ENCODE assay signal across 23 cellular contexts in genomic region chr5:53882637-53883036, GRCh38.
DNase-seq lines count a peak whose midpoint lies in the region; ATAC-seq and TF ChIP-seq lines count a peak whose summit lies in the region.
"Had no signal": no experiment of that assay in that cellular context is flagged by ENCODE, and none has a peak within 500 bp of the region (broad histone marks: within the 10 kb centered on the region; RNA-seq: fewer than 3 reads in every experiment).

No MANE protein-coding gene starts in this region.

- H3K9me3 Mint-ChIP-seq in dendritic cell treated with granulocyte-macrophage colony-stimulating factor and Interleukin-4, amounts not matched to agents 40 ng/mL and 50 ng/mL, for 4 days = no peaks in the 10 kb centered on the region
- H3K9me3 Mint-ChIP-seq: activated B cell treated with CpG ODN at 0.5 μM for 24 hours; activated CD4-positive, alpha-beta memory T cell treated with anti-CD3 and anti-CD28 coated beads for 36 hours; activated naive CD4-positive, alpha-beta T cell treated with anti-CD3 and anti-CD28 coated beads, Interleukin-2, amount 10 ng/mL, durations not matched to agents 7 days and 5 days had no signal

- DNase-seq in AG08396 (ENCODE audit: low spot score) (peak; percentile 33), HCEC 1CT (peak; percentile 23), smooth muscle cell (lab: John Stamatoyannopoulos, UW; ENCODE audit: unreplicated experiment) (no peak), NCI-H1105 treated with DMSO at 0.1 percent for 48 hours (lab: John Stamatoyannopoulos, UW) (no peak), testis (no peak)
- DNase-seq: activated B cell treated with CpG ODN at 0.5 μM for 24 hours; activated CD4-positive, alpha-beta memory T cell treated with anti-CD3 and anti-CD28 coated beads for 36 hours; activated naive CD4-positive, alpha-beta T cell treated with anti-CD3 and anti-CD28 coated beads, Interleukin-2, amount 10 ng/mL, durations not matched to agents 7 days and 5 days; aorta; Calu3; cerebellar nuclear complex; effector memory CD4-positive, alpha-beta T cell; esophagus squamous epithelium; heart left ventricle; NCI-H1092; NCI-H2081 treated with DMSO at 0.1 percent for 48 hours; NCI-H524; occipital lobe had no signal

- TF ChIP-seq POLR2A in testis (IDR thresholded peaks at IDR 0.05) = no peak

- peaks cover 20% of the 10 kb centered on the region for H3F3A ChIP-seq in smooth muscle cell (ENCODE audit: low read depth)

- no peaks in the 10 kb centered on the region for H4K20me1 ChIP-seq in smooth muscle cell (ENCODE audit: low read depth)
- H4K20me1 ChIP-seq: BLaER1 had no signal

- no peak overlapping the region for H3K4me2 ChIP-seq in smooth muscle cell
- H3K4me2 ChIP-seq: BLaER1 had no signal

- no peak overlapping the region; the same call in 1 of the 2 replicates for H3K9ac ChIP-seq in iPS-20b (ENCODE audit: low read depth, low read length)
- H3K9ac ChIP-seq in smooth muscle cell (ENCODE audit: low read depth) = no peak overlapping the region
- H3K9ac ChIP-seq: BLaER1 had no signal

- peak overlapping the region; percentile 22 for H3K4me3 ChIP-seq in iPS-20b (ENCODE audit: low read length)
- H3K4me3 ChIP-seq in smooth muscle cell = no peak overlapping the region
- no peak overlapping the region for H3K4me3 ChIP-seq in testis
- H3K4me3 ChIP-seq: BLaER1, esophagus squamous epithelium, heart left ventricle, SK-N-MC had no signal

- H3K27ac Mint-ChIP-seq in dendritic cell treated with granulocyte-macrophage colony-stimulating factor and Interleukin-4, amounts not matched to agents 40 ng/mL and 50 ng/mL, for 4 days = peak overlapping the region; percentile 75
- H3K27ac Mint-ChIP-seq: activated B cell treated with CpG ODN at 0.5 μM for 24 hours; activated CD4-positive, alpha-beta memory T cell treated with anti-CD3 and anti-CD28 coated beads for 36 hours; activated naive CD4-positive, alpha-beta T cell treated with anti-CD3 and anti-CD28 coated beads, Interleukin-2, amount 10 ng/mL, durations not matched to agents 7 days and 5 days had no signal

- H3K36me3 ChIP-seq in iPS-20b (ENCODE audit: insufficient read depth, low read depth, low read length) (no peaks in the 10 kb centered on the region), smooth muscle cell (ENCODE audit: low read depth) (no peaks in the 10 kb centered on the region), testis (ENCODE audit: low read depth, missing control alignments) (no peaks in the 10 kb centered on the region)
- H3K36me3 ChIP-seq: BLaER1, esophagus squamous epithelium had no signal

- H3K4me1 Mint-ChIP-seq in dendritic cell treated with granulocyte-macrophage colony-stimulating factor and Interleukin-4, amounts not matched to agents 40 ng/mL and 50 ng/mL, for 4 days (ENCODE audit: low read depth) = peaks cover 22% of the 10 kb centered on the region
- H3K4me1 Mint-ChIP-seq: activated B cell treated with CpG ODN at 0.5 μM for 24 hours; activated naive CD4-positive, alpha-beta T cell treated with anti-CD3 and anti-CD28 coated beads, Interleukin-2, amount 10 ng/mL, durations not matched to agents 7 days and 5 days had no signal

- H3K27me3 Mint-ChIP-seq in dendritic cell treated with granulocyte-macrophage colony-stimulating factor and Interleukin-4, amounts not matched to agents 40 ng/mL and 50 ng/mL, for 4 days = no peaks in the 10 kb centered on the region
- H3K27me3 Mint-ChIP-seq: activated B cell treated with CpG ODN at 0.5 μM for 24 hours; activated CD4-positive, alpha-beta memory T cell treated with anti-CD3 and anti-CD28 coated beads for 36 hours; activated naive CD4-positive, alpha-beta T cell treated with anti-CD3 and anti-CD28 coated beads, Interleukin-2, amount 10 ng/mL, durations not matched to agents 7 days and 5 days had no signal

- TF ChIP-seq CTCF in smooth muscle cell (IDR thresholded peaks at IDR 0.05; ENCODE audit: borderline replicate concordance, insufficient read depth, poor library complexity, severe bottlenecking) = no peak
- TF ChIP-seq CTCF in testis (IDR thresholded peaks at IDR 0.05) = no peak

- H3K4me1 ChIP-seq in iPS-20b (ENCODE audit: insufficient read depth, low read length) (peaks cover 49% of the 10 kb centered on the region), smooth muscle cell (ENCODE audit: low read depth) (peaks cover 36% of the 10 kb centered on the region), testis (no peaks in the 10 kb centered on the region)
- H3K4me1 ChIP-seq: esophagus squamous epithelium, heart left ventricle had no signal

- no peak overlapping the region for H2AFZ ChIP-seq in smooth muscle cell (ENCODE audit: low read depth)

- no peaks in the 10 kb centered on the region for H3K79me2 ChIP-seq in smooth muscle cell (ENCODE audit: low read depth)

- H3K9me3 ChIP-seq in iPS-20b (ENCODE audit: insufficient read depth, low read depth, low read length) = no peaks in the 10 kb centered on the region
- no peaks in the 10 kb centered on the region for H3K9me3 ChIP-seq in smooth muscle cell (replicated peaks; ENCODE audit: low read depth)
- no peaks in the 10 kb centered on the region for H3K9me3 ChIP-seq in testis
- H3K9me3 ChIP-seq: BLaER1, esophagus squamous epithelium, heart left ventricle had no signal

- intact Hi-C loops in dendritic cell treated with granulocyte-macrophage colony-stimulating factor and Interleukin-4, amounts not matched to agents 40 ng/mL and 50 ng/mL, for 4 days (cut with micrococcal nuclease) = no loop called here
- intact Hi-C loops in testis (cut with DNase I; ENCODE audit: low total_unique reads) = no loop called here

- no peaks in the 10 kb centered on the region for H3K36me3 Mint-ChIP-seq in dendritic cell treated with granulocyte-macrophage colony-stimulating factor and Interleukin-4, amounts not matched to agents 40 ng/mL and 50 ng/mL, for 4 days (ENCODE audit: low read depth)
- H3K36me3 Mint-ChIP-seq: activated CD4-positive, alpha-beta memory T cell treated with anti-CD3 and anti-CD28 coated beads for 36 hours; activated naive CD4-positive, alpha-beta T cell treated with anti-CD3 and anti-CD28 coated beads, Interleukin-2, amount 10 ng/mL, durations not matched to agents 7 days and 5 days had no signal

- no peaks in the 10 kb centered on the region for H3K27me3 ChIP-seq in iPS-20b (ENCODE audit: insufficient read depth, low read length)
- H3K27me3 ChIP-seq in smooth muscle cell (ENCODE audit: low read depth) = no peaks in the 10 kb centered on the region
- H3K27me3 ChIP-seq in testis = no peaks in the 10 kb centered on the region
- H3K27me3 ChIP-seq: BLaER1, esophagus squamous epithelium, heart left ventricle had no signal

- no peak overlapping the region for H3K4me3 Mint-ChIP-seq in dendritic cell treated with granulocyte-macrophage colony-stimulating factor and Interleukin-4, amounts not matched to agents 40 ng/mL and 50 ng/mL, for 4 days
- H3K4me3 Mint-ChIP-seq: activated B cell treated with CpG ODN at 0.5 μM for 24 hours; activated CD4-positive, alpha-beta memory T cell treated with anti-CD3 and anti-CD28 coated beads for 36 hours; activated naive CD4-positive, alpha-beta T cell treated with anti-CD3 and anti-CD28 coated beads, Interleukin-2, amount 10 ng/mL, durations not matched to agents 7 days and 5 days had no signal

- H3K27ac ChIP-seq in iPS-20b (ENCODE audit: low read length) (peak overlapping the region; percentile 76), smooth muscle cell (ENCODE audit: low read depth) (no peak overlapping the region), testis (no peak overlapping the region)
- H3K27ac ChIP-seq: BLaER1, esophagus squamous epithelium, heart left ventricle, SK-N-MC had no signal

- no peak for ATAC-seq in GM21723 (IDR thresholded peaks at IDR 0.05; ENCODE audit: unreplicated experiment)
- ATAC-seq: heart left ventricle had no signal

Comparison
In these comparisons a context has a peak if more than half of its experiments do, and no peak if none do; other contexts are left out.
1. DNase-seq: peak in AG08396 (single experiment) and HCEC 1CT (single experiment); none in smooth muscle cell (single experiment), NCI-H1105 treated with DMSO at 0.1 percent for 48 hours (single experiment) and testis (single experiment).